ENCODE assay signal across 22 cellular contexts in genomic region chr11:118812485-118812884, GRCh38.
"Had no signal": no experiment of that assay in that cellular context is flagged by ENCODE, and none has a peak within 500 bp of the region (broad histone marks: within the 10 kb centered on the region; RNA-seq: fewer than 3 reads in every experiment).

No MANE protein-coding gene starts in this region.

- H3K36me3 Mint-ChIP-seq: T-cell had no signal

- H3K9me2 ChIP-seq: SK-N-SH had no signal

- H3K27ac Mint-ChIP-seq: T-cell had no signal

- H3K36me3 ChIP-seq: MG63 had no signal

- DNase-seq: Karpas-422, KG1, MG63, NCI-H1105, NCI-H1417, NCI-H1436 treated with DMSO at 0.1 percent for 48 hours, NCI-H1694, NCI-H187 treated with DMSO at 0.1 percent for 48 hours, NCI-H2029 treated with DMSO at 0.1 percent for 48 hours, NCI-H2171 treated with DMSO at 0.1 percent for 48 hours, NCI-H345, NCI-H446 treated with DMSO at 0.1 percent for 48 hours, NCI-H510A treated with DMSO at 0.1 percent for 48 hours, NCI-H526, NCI-H748 treated with DMSO at 0.1 percent for 48 hours, RPMI8226, SHP77, SK-N-SH, SW 1271, T-cell had no signal

- H3K4me3 ChIP-seq: MG63 had no signal

- H3K4me3 Mint-ChIP-seq: T-cell had no signal

- H3K9ac ChIP-seq: SK-N-SH had no signal

- H3K4me2 ChIP-seq: SK-N-SH had no signal

- H3K27me3 ChIP-seq: MG63 had no signal

- H3K27me3 Mint-ChIP-seq: IgD-negative memory B cell, T-cell had no signal

- H3K9me3 Mint-ChIP-seq: IgD-negative memory B cell, T-cell had no signal

- ATAC-seq: HepG2, T-cell had no signal
